12 cellular contexts compared by ENCODE assay signal in genomic region chr20:2798814-2799213, GRCh38. TPM values are rescaled to one million over a fixed set of nuclear protein-coding genes. Genes with fewer than 3 reads are reported as not detected.
DNase-seq lines count a peak whose midpoint lies in the region; ATAC-seq and TF ChIP-seq lines count a peak whose summit lies in the region.
"Had no signal": no experiment of that assay in that cellular context is flagged by ENCODE, and none has a peak within 500 bp of the region (broad histone marks: within the 10 kb centered on the region; RNA-seq: fewer than 3 reads in every experiment).

No MANE protein-coding gene starts in this region.

- H3K4me3 ChIP-seq in CD4-positive, CD25-positive, alpha-beta regulatory T cell (ENCODE audit: low read depth, low read length) = no peak overlapping the region
- H3K4me3 ChIP-seq in GM23338 (peak overlapping the region; percentile 79; the same call in 1 of the 2 replicates), mesenchymal stem cell (ENCODE audit: insufficient read depth in 1 of 2, low read depth in 1 of 2, low read length in 2 of 2) (peak overlapping the region in 1 of 2 experiments; percentile 89), sigmoid colon (no peak overlapping the region)

- H3K4ac ChIP-seq in mesenchymal stem cell (ENCODE audit: low read depth in 1 of 2, low read length in 2 of 2) = no peak overlapping the region

- no peak for ATAC-seq in CD4-positive, CD25-positive, alpha-beta regulatory T cell (ENCODE audit: low read depth in 2 of 2)
- peak; percentile 13 for ATAC-seq in GM23338
- no peak for ATAC-seq in HG02970 (IDR thresholded peaks at IDR 0.05; ENCODE audit: low FRiP score, unreplicated experiment)

- intact Hi-C loops in activated T-helper 1 cell treated with anti-CD3 and anti-CD28 coated beads, Interleukin-12 subunit alpha, Interleukin-12 subunit beta, Interleukin-2, Interleukin-4 antibody, amounts not matched to agents 30 ng/mL and 10 ng/mL and 1 ng/mL, durations not matched to agents 14 hours and 24 hours and 36 hours (cut with micrococcal nuclease) = no loop called here
- intact Hi-C loops in sigmoid colon (cut with DNase I) = no loop called here

- H2BK12ac ChIP-seq in mesenchymal stem cell (ENCODE audit: low read length in 2 of 2) = no peak overlapping the region

- peaks cover 6 to 35% (median 13%) of the 10 kb centered on the region in 4 donors for H3K4me1 Mint-ChIP-seq in CD4-positive, CD25-positive, alpha-beta regulatory T cell
- peaks cover 26% of the 10 kb centered on the region for H3K4me1 Mint-ChIP-seq in GM23338
- peaks cover 28% of the 10 kb centered on the region for H3K4me1 Mint-ChIP-seq in activated T-helper 1 cell treated with anti-CD3 and anti-CD28 coated beads, Interleukin-12 subunit alpha, Interleukin-12 subunit beta, Interleukin-2, Interleukin-4 antibody, amounts not matched to agents 30 ng/mL and 10 ng/mL and 1 ng/mL, durations not matched to agents 14 hours and 24 hours and 36 hours (ENCODE audit: low read depth)

- no peak overlapping the region for H2BK15ac ChIP-seq in mesenchymal stem cell (ENCODE audit: low read depth, poor library complexity, severe bottlenecking)

- no peak overlapping the region for H3K18ac ChIP-seq in mesenchymal stem cell (ENCODE audit: low read depth in 1 of 2, low read length in 2 of 2)

- peaks cover 14% of the 10 kb centered on the region for H3K4me1 ChIP-seq in CD4-positive, CD25-positive, alpha-beta regulatory T cell (ENCODE audit: control insufficient read depth, insufficient read depth, low read length, poor library complexity, severe bottlenecking)
- H3K4me1 ChIP-seq in GM23338 (ENCODE audit: insufficient read depth) = peaks cover 19% of the 10 kb centered on the region; the same call in 1 of the 2 replicates
- peaks cover 16% of the 10 kb centered on the region for H3K4me1 ChIP-seq in mesenchymal stem cell (ENCODE audit: control insufficient read depth, insufficient read depth, low read depth, low read length)
- H3K4me1 ChIP-seq in sigmoid colon = peaks cover 0 to 18% (median 12%) of the 10 kb centered on the region in 4 donors

- no peak overlapping the region for H3K14ac ChIP-seq in mesenchymal stem cell (ENCODE audit: low read length in 2 of 2)

- 0 out of 2 replicates have a peak, but pooled peaks cover 4% of the 10 kb centered on the region for H3F3A ChIP-seq in GM23338 (replicated peaks; ENCODE audit: low read depth)

- H3K27me3 Mint-ChIP-seq in CD4-positive, CD25-positive, alpha-beta regulatory T cell = peaks cover 65% of the 10 kb centered on the region
- H3K27me3 Mint-ChIP-seq in GM23338 (ENCODE audit: insufficient read depth, low read depth, poor library complexity) = peaks cover 42% of the 10 kb centered on the region
- H3K27me3 Mint-ChIP-seq in activated T-helper 1 cell treated with anti-CD3 and anti-CD28 coated beads, Interleukin-12 subunit alpha, Interleukin-12 subunit beta, Interleukin-2, Interleukin-4 antibody, amounts not matched to agents 30 ng/mL and 10 ng/mL and 1 ng/mL, durations not matched to agents 14 hours and 24 hours and 36 hours (ENCODE audit: insufficient read depth) = peaks cover 57% of the 10 kb centered on the region

- POLR2A ChIA-PET in GM10248 (lab: Yijun Ruan, JAX) = no interaction called here

- no peak for DNase-seq in CD4-positive, CD25-positive, alpha-beta regulatory T cell
- DNase-seq in GM23338 (ENCODE audit: low spot score) (peak; percentile 45), mesenchymal stem cell (no peak), GOT3 (lab: John Stamatoyannopoulos, UW) (no peak), GM10248 (ENCODE audit: extremely low spot score) (no peak), sigmoid colon (no peak)
- DNase-seq in activated T-helper 1 cell treated with anti-CD3 and anti-CD28 coated beads, Interleukin-12 subunit alpha, Interleukin-12 subunit beta, Interleukin-2, Interleukin-4 antibody, amounts not matched to agents 30 ng/mL and 10 ng/mL and 1 ng/mL, durations not matched to agents 14 hours and 24 hours and 36 hours (ENCODE audit: low spot score) = no peak
- DNase-seq: activated naive CD4-positive, alpha-beta T cell; NCI-H1417; occipital lobe had no signal

- H3K4me3 Mint-ChIP-seq in CD4-positive, CD25-positive, alpha-beta regulatory T cell = peak overlapping the region in 3 of 4 donors; percentile 11 to 62 (median 22)
- H3K4me3 Mint-ChIP-seq in GM23338 = peak overlapping the region; percentile 97
- peak overlapping the region; percentile 86 for H3K4me3 Mint-ChIP-seq in activated T-helper 1 cell treated with anti-CD3 and anti-CD28 coated beads, Interleukin-12 subunit alpha, Interleukin-12 subunit beta, Interleukin-2, Interleukin-4 antibody, amounts not matched to agents 30 ng/mL and 10 ng/mL and 1 ng/mL, durations not matched to agents 14 hours and 24 hours and 36 hours

- H3K9me3 Mint-ChIP-seq in CD4-positive, CD25-positive, alpha-beta regulatory T cell = peaks cover 0 to 3% (median 0%) of the 10 kb centered on the region in 7 donors
- H3K9me3 Mint-ChIP-seq in GM23338 = no peaks in the 10 kb centered on the region
- H3K9me3 Mint-ChIP-seq in activated T-helper 1 cell treated with anti-CD3 and anti-CD28 coated beads, Interleukin-12 subunit alpha, Interleukin-12 subunit beta, Interleukin-2, Interleukin-4 antibody, amounts not matched to agents 30 ng/mL and 10 ng/mL and 1 ng/mL, durations not matched to agents 14 hours and 24 hours and 36 hours = no peaks in the 10 kb centered on the region

- H4K91ac ChIP-seq in mesenchymal stem cell (ENCODE audit: low read length) = no peak overlapping the region

- H3K36me3 Mint-ChIP-seq in CD4-positive, CD25-positive, alpha-beta regulatory T cell = peaks cover 3% of the 10 kb centered on the region
- H3K36me3 Mint-ChIP-seq in GM23338 (ENCODE audit: low read depth) = peaks cover 33% of the 10 kb centered on the region
- peaks cover 8% of the 10 kb centered on the region for H3K36me3 Mint-ChIP-seq in activated T-helper 1 cell treated with anti-CD3 and anti-CD28 coated beads, Interleukin-12 subunit alpha, Interleukin-12 subunit beta, Interleukin-2, Interleukin-4 antibody, amounts not matched to agents 30 ng/mL and 10 ng/mL and 1 ng/mL, durations not matched to agents 14 hours and 24 hours and 36 hours (ENCODE audit: low read depth)

- no peak overlapping the region for H2AK5ac ChIP-seq in mesenchymal stem cell (ENCODE audit: low read length, severe bottlenecking)

- no peaks in the 10 kb centered on the region for H3K9me3 ChIP-seq in CD4-positive, CD25-positive, alpha-beta regulatory T cell (ENCODE audit: control insufficient read depth in 2 of 2, low read length in 2 of 2)
- H3K9me3 ChIP-seq in mesenchymal stem cell (ENCODE audit: control insufficient read depth, low read length) (no peaks in the 10 kb centered on the region), sigmoid colon (no peaks in the 10 kb centered on the region)
- H3K9me3 ChIP-seq: thoracic aorta had no signal

- TF ChIP-seq EP300 in sigmoid colon (IDR thresholded peaks at IDR 0.05) = no peak

- H2BK5ac ChIP-seq in mesenchymal stem cell (ENCODE audit: low read depth, low read length, poor library complexity, severe bottlenecking) = no peak overlapping the region

- H3K9ac ChIP-seq in mesenchymal stem cell (ENCODE audit: low read length) = peak overlapping the region; percentile 85

- 63% methylated on average over 6 of the region's 6 CpGs for WGBS in mesenchymal stem cell
- WGBS in sigmoid colon, 2 donors = 78 to 85% methylated on average over 6 of the region's 6 CpGs

- H3K9me2 ChIP-seq in GM23338 (ENCODE audit: insufficient read depth) = no peaks in the 10 kb centered on the region

- H3K27ac Mint-ChIP-seq in CD4-positive, CD25-positive, alpha-beta regulatory T cell = no peak overlapping the region
- H3K27ac Mint-ChIP-seq in GM23338 = no peak overlapping the region
- H3K27ac Mint-ChIP-seq in activated T-helper 1 cell treated with anti-CD3 and anti-CD28 coated beads, Interleukin-12 subunit alpha, Interleukin-12 subunit beta, Interleukin-2, Interleukin-4 antibody, amounts not matched to agents 30 ng/mL and 10 ng/mL and 1 ng/mL, durations not matched to agents 14 hours and 24 hours and 36 hours = no peak overlapping the region

- TF ChIP-seq CTCF in GM23338 (conservative IDR thresholded peaks at IDR 0.05; ENCODE audit: low read depth in 2 of 2) (no peak), GM10248 (IDR thresholded peaks at IDR 0.05; ENCODE audit: control extremely low read depth, extremely low read depth, low read depth, missing control alignments) (no peak), sigmoid colon (IDR thresholded peaks at IDR 0.05) (no peak)

- H3K27me3 ChIP-seq in CD4-positive, CD25-positive, alpha-beta regulatory T cell (ENCODE audit: control insufficient read depth, insufficient read depth, low read length) = peaks cover 21% of the 10 kb centered on the region
- H3K27me3 ChIP-seq in GM23338 (ENCODE audit: insufficient read depth) = peaks cover 49% of the 10 kb centered on the region
- H3K27me3 ChIP-seq in mesenchymal stem cell (ENCODE audit: control insufficient read depth in 1 of 2, insufficient read depth in 1 of 2, low read length in 2 of 2) = peaks cover 7 to 28% of the 10 kb centered on the region in 2 experiments
- H3K27me3 ChIP-seq in sigmoid colon = peaks cover 22 to 79% (median 48%) of the 10 kb centered on the region in 3 donors

- H3K27ac ChIP-seq in CD4-positive, CD25-positive, alpha-beta regulatory T cell (ENCODE audit: insufficient read depth, low read length, poor library complexity, severe bottlenecking) = no peak overlapping the region
- H3K27ac ChIP-seq in GM23338 (ENCODE audit: low read depth) (no peak overlapping the region), mesenchymal stem cell (ENCODE audit: low read length, poor library complexity, severe bottlenecking) (no peak overlapping the region), sigmoid colon (no peak overlapping the region)
- H3K27ac ChIP-seq: thoracic aorta had no signal

- no peak overlapping the region for H3K23ac ChIP-seq in mesenchymal stem cell (ENCODE audit: low read length in 2 of 2)

- H3K36me3 ChIP-seq in CD4-positive, CD25-positive, alpha-beta regulatory T cell (ENCODE audit: control insufficient read depth, insufficient read depth, low read length) = no peaks in the 10 kb centered on the region
- H3K36me3 ChIP-seq in GM23338 (ENCODE audit: insufficient read depth) = no peaks in the 10 kb centered on the region
- H3K36me3 ChIP-seq in mesenchymal stem cell (ENCODE audit: control insufficient read depth in 1 of 2, insufficient read depth in 2 of 2, low read depth in 1 of 2, low read length in 2 of 2) = peaks cover 38 to 43% of the 10 kb centered on the region in 2 experiments
- no peaks in the 10 kb centered on the region for H3K36me3 ChIP-seq in sigmoid colon
- H3K36me3 ChIP-seq: thoracic aorta had no signal

- no peak overlapping the region for H2BK120ac ChIP-seq in mesenchymal stem cell (ENCODE audit: low read depth, low read length)

- H3K4me2 ChIP-seq in GM23338 (peak overlapping the region; percentile 98; the same call in 1 of the 2 replicates), mesenchymal stem cell (ENCODE audit: low read length, poor library complexity, severe bottlenecking) (no peak overlapping the region)

- H3K79me2 ChIP-seq in GM23338 (replicated peaks; ENCODE audit: insufficient read depth) = no peaks in the 10 kb centered on the region

- peaks cover 3% of the 10 kb centered on the region; the same call in 1 of the 2 replicates for H4K20me1 ChIP-seq in GM23338 (replicated peaks; ENCODE audit: insufficient read depth)

- no peak overlapping the region for H4K8ac ChIP-seq in mesenchymal stem cell (ENCODE audit: low read length)

- no peak for TF ChIP-seq POLR2A in sigmoid colon (IDR thresholded peaks at IDR 0.05)

- H2AFZ ChIP-seq in GM23338 = no peak overlapping the region; the same call in 1 of the 2 replicates
- H2AFZ ChIP-seq in mesenchymal stem cell (ENCODE audit: low read depth, low read length) = no peak overlapping the region

- H3K79me1 ChIP-seq in mesenchymal stem cell (replicated peaks; ENCODE audit: low read length, poor library complexity, severe bottlenecking) = no peaks in the 10 kb centered on the region

- CTCF ChIA-PET in GM10248 (lab: Yijun Ruan, JAX) = no interaction called here

RNA-seq across cellular contexts. Expression of gene CPXM1, which starts 1.6 kb away (rescaled TPM):
- total RNA-seq in CD4-positive, CD25-positive, alpha-beta regulatory T cell = 1.2 TPM
- under 1 TPM in 1 of 4 donors, not detected in 3; 0.10 TPM for polyA plus RNA-seq in CD4-positive, CD25-positive, alpha-beta regulatory T cell
- 21.5 and 29.3 TPM in 2 replicates for total RNA-seq in GM23338 (2014; rRNA removed; shearing (Covaris generic))
- polyA plus RNA-seq in GM23338 (2016; fragmentation: Nextera tagmentation; extraction: Ambion mirVana) (15.3 and 17.0 TPM in 2 replicates), sigmoid colon (1 to 10 TPM in 2 of 3 donors, under 1 TPM in 1; 0.69 to 7.2 (median 1.2) TPM)
- 0.31 and 0.76 TPM in 2 replicates for total RNA-seq in activated T-helper 1 cell treated with anti-CD3 and anti-CD28 coated beads, Interleukin-12 subunit alpha, Interleukin-12 subunit beta, Interleukin-2, Interleukin-4 antibody, amounts not matched to agents 30 ng/mL and 10 ng/mL and 1 ng/mL, durations not matched to agents 14 hours and 24 hours and 36 hours
- 7.2 TPM for polyA plus RNA-seq in mesenchymal stem cell (2013, experiment 1 of 2)
- polyA plus RNA-seq in mesenchymal stem cell (2013, experiment 2 of 2) = 7.2 TPM
- total RNA-seq in sigmoid colon = 1 to 10 TPM in 3 of 4 donors, under 1 TPM in 1; 0.54 to 10.0 (median 1.8) TPM
- total RNA-seq: thoracic aorta had no signal

RNA-seq across cellular contexts. Expression of gene C20orf141, which starts 16.0 kb away (rescaled TPM):
- total RNA-seq in CD4-positive, CD25-positive, alpha-beta regulatory T cell = not detected
- not detected for polyA plus RNA-seq in CD4-positive, CD25-positive, alpha-beta regulatory T cell
- total RNA-seq in GM23338 (2014; rRNA removed; shearing (Covaris generic)) = not detected in 2 replicates
- not detected in 2 replicates for polyA plus RNA-seq in GM23338 (2016; fragmentation: Nextera tagmentation; extraction: Ambion mirVana)
- total RNA-seq in activated T-helper 1 cell treated with anti-CD3 and anti-CD28 coated beads, Interleukin-12 subunit alpha, Interleukin-12 subunit beta, Interleukin-2, Interleukin-4 antibody, amounts not matched to agents 30 ng/mL and 10 ng/mL and 1 ng/mL, durations not matched to agents 14 hours and 24 hours and 36 hours = not detected in 2 replicates
- 0.18 TPM for polyA plus RNA-seq in mesenchymal stem cell (2013, experiment 1 of 2)
- 0.11 TPM for polyA plus RNA-seq in mesenchymal stem cell (2013, experiment 2 of 2)
- total RNA-seq in sigmoid colon = not detected
- polyA plus RNA-seq in sigmoid colon = under 1 TPM in 1 of 3 donors, not detected in 2; 0.15 TPM
- total RNA-seq: occipital lobe, thoracic aorta had no signal

RNA-seq across cellular contexts. Expression of gene TMEM239, which starts 17.4 kb away (rescaled TPM):
- not detected for total RNA-seq in CD4-positive, CD25-positive, alpha-beta regulatory T cell
- polyA plus RNA-seq in CD4-positive, CD25-positive, alpha-beta regulatory T cell = not detected
- not detected in 2 replicates for total RNA-seq in GM23338 (2014; rRNA removed; shearing (Covaris generic))
- not detected in 2 replicates for polyA plus RNA-seq in GM23338 (2016; fragmentation: Nextera tagmentation; extraction: Ambion mirVana)
- not detected in 2 replicates for total RNA-seq in activated T-helper 1 cell treated with anti-CD3 and anti-CD28 coated beads, Interleukin-12 subunit alpha, Interleukin-12 subunit beta, Interleukin-2, Interleukin-4 antibody, amounts not matched to agents 30 ng/mL and 10 ng/mL and 1 ng/mL, durations not matched to agents 14 hours and 24 hours and 36 hours
- polyA plus RNA-seq in mesenchymal stem cell (2013, experiment 1 of 2) = not detected
- polyA plus RNA-seq in mesenchymal stem cell (2013, experiment 2 of 2) = not detected
- total RNA-seq in sigmoid colon = under 1 TPM in 1 of 4 donors, not detected in 3; 0.28 TPM
- not detected for polyA plus RNA-seq in sigmoid colon
- total RNA-seq: occipital lobe, thoracic aorta had no signal

RNA-seq across cellular contexts. Expression of gene PCED1A, which starts 41.6 kb away (rescaled TPM):
- total RNA-seq in CD4-positive, CD25-positive, alpha-beta regulatory T cell = 47.2 TPM
- polyA plus RNA-seq in CD4-positive, CD25-positive, alpha-beta regulatory T cell = 10 to 100 TPM; 17.8 to 24.9 (median 19.5) TPM
- 8.9 and 9.9 TPM in 2 replicates for total RNA-seq in GM23338 (2014; rRNA removed; shearing (Covaris generic))
- polyA plus RNA-seq in GM23338 (2016; fragmentation: Nextera tagmentation; extraction: Ambion mirVana) (5.0 and 5.3 TPM in 2 replicates), sigmoid colon (10 to 100 TPM in 2 of 3 donors, 1 to 10 TPM in 1; 8.6 to 28.0 (median 10.2) TPM)
- total RNA-seq in activated T-helper 1 cell treated with anti-CD3 and anti-CD28 coated beads, Interleukin-12 subunit alpha, Interleukin-12 subunit beta, Interleukin-2, Interleukin-4 antibody, amounts not matched to agents 30 ng/mL and 10 ng/mL and 1 ng/mL, durations not matched to agents 14 hours and 24 hours and 36 hours = 24.0 and 27.9 TPM in 2 replicates
- polyA plus RNA-seq in mesenchymal stem cell (2013, experiment 1 of 2) = 44.6 TPM
- polyA plus RNA-seq in mesenchymal stem cell (2013, experiment 2 of 2) = 43.2 TPM
- total RNA-seq in sigmoid colon = 10 to 100 TPM; 12.7 to 27.7 (median 21.5) TPM

RNA-seq across cellular contexts. Expression of gene VPS16, which starts 41.7 kb away (rescaled TPM):
- total RNA-seq in CD4-positive, CD25-positive, alpha-beta regulatory T cell = 53.9 TPM
- 10 to 100 TPM; 30.6 to 35.3 (median 30.9) TPM for polyA plus RNA-seq in CD4-positive, CD25-positive, alpha-beta regulatory T cell
- 17.7 and 20.4 TPM in 2 replicates for total RNA-seq in GM23338 (2014; rRNA removed; shearing (Covaris generic))
- polyA plus RNA-seq in GM23338 (2016; fragmentation: Nextera tagmentation; extraction: Ambion mirVana) (11.2 and 13.5 TPM in 2 replicates), sigmoid colon (10 to 100 TPM; 21.6 to 37.6 (median 24.7) TPM)
- total RNA-seq in activated T-helper 1 cell treated with anti-CD3 and anti-CD28 coated beads, Interleukin-12 subunit alpha, Interleukin-12 subunit beta, Interleukin-2, Interleukin-4 antibody, amounts not matched to agents 30 ng/mL and 10 ng/mL and 1 ng/mL, durations not matched to agents 14 hours and 24 hours and 36 hours = 46.0 and 48.9 TPM in 2 replicates
- polyA plus RNA-seq in mesenchymal stem cell (2013, experiment 1 of 2) = 25.8 TPM
- 22.7 TPM for polyA plus RNA-seq in mesenchymal stem cell (2013, experiment 2 of 2)
- 10 to 100 TPM; 19.4 to 24.4 (median 21.0) TPM for total RNA-seq in sigmoid colon

Comparison
In these comparisons a context has a peak if more than half of its experiments do, and no peak if none do; other contexts are left out.
1. H3K4me3 Mint-ChIP-seq: peak in every context shown above with its lines; median percentile 97 in GM23338; 86 in activated T-helper 1 cell treated with anti-CD3 and anti-CD28 coated beads, Interleukin-12 subunit alpha, Interleukin-12 subunit beta, Interleukin-2, Interleukin-4 antibody, amounts not matched to agents 30 ng/mL and 10 ng/mL and 1 ng/mL, durations not matched to agents 14 hours and 24 hours and 36 hours; 22 in CD4-positive, CD25-positive, alpha-beta regulatory T cell.